Comparison of ENCODE assay signal across 11 cellular contexts in genomic region chr1:85629532-85629920, GRCh38. TPM values are rescaled to one million over a fixed set of nuclear protein-coding genes. Genes with fewer than 3 reads are reported as not detected.
DNase-seq lines count a peak whose midpoint lies in the region; TF ChIP-seq lines count a peak whose summit lies in the region.
"Had no signal": no experiment of that assay in that cellular context is flagged by ENCODE, and none has a peak within 500 bp of the region (broad histone marks: within the 10 kb centered on the region; RNA-seq: fewer than 3 reads in every experiment).

No MANE protein-coding gene starts in this region.

- H3K27me3 Mint-ChIP-seq in osteocyte (ENCODE audit: unreplicated experiment): no peaks in the 10 kb centered on the region
- H3K27me3 Mint-ChIP-seq: central memory CD8-positive, alpha-beta T cell had no signal

- peak overlapping the region; percentile 43 for H3K27ac ChIP-seq in C4-2B
- H3K27ac ChIP-seq in RWPE1: peak overlapping the region; percentile 81
- H3K27ac ChIP-seq in epithelial cell of prostate: peak overlapping the region; percentile 80
- H3K27ac ChIP-seq: testis had no signal

- peak overlapping the region; percentile 59 for H3K4me3 Mint-ChIP-seq in osteocyte (ENCODE audit: unreplicated experiment)
- H3K4me3 Mint-ChIP-seq: central memory CD8-positive, alpha-beta T cell had no signal

- H3K9me3 Mint-ChIP-seq in osteocyte (ENCODE audit: unreplicated experiment): peaks cover 1% of the 10 kb centered on the region

- peaks cover 1% of the 10 kb centered on the region for H3K36me3 Mint-ChIP-seq in osteocyte (ENCODE audit: unreplicated experiment)

- H3K4me1 Mint-ChIP-seq in osteocyte (ENCODE audit: unreplicated experiment): peaks cover 52% of the 10 kb centered on the region
- H3K4me1 Mint-ChIP-seq: central memory CD8-positive, alpha-beta T cell had no signal

- no peak for DNase-seq in RWPE1 (ENCODE audit: low spot score)
- DNase-seq in epithelial cell of prostate (ENCODE audit: low read depth, low spot score): no peak
- no peak for DNase-seq in osteocyte (ENCODE audit: extremely low spot score, unreplicated experiment)
- no peak for DNase-seq in UCSD-AML1 (lab: John Stamatoyannopoulos, UW; ENCODE audit: unreplicated experiment)
- DNase-seq in T-helper 1 cell: no peak
- DNase-seq in 8988T: no peak
- DNase-seq in NCI-H524 (lab: John Stamatoyannopoulos, UW): no peak
- DNase-seq: NCI-H187 treated with DMSO at 0.1 percent for 48 hours, testis had no signal

- CTCF ChIA-PET in RWPE1 (lab: Yijun Ruan, JAX): interaction anchor here (0.6 to 0.7 kb wide), 3 partner anchors 9 to 64 kb away, joined by 3 read pairs; no protein-coding TSS in a partner anchor

- TF ChIP-seq CTCF in C4-2B (conservative IDR thresholded peaks at IDR 0.05) (no peak), RWPE1 (conservative IDR thresholded peaks at IDR 0.05; ENCODE audit: low read depth) (no peak), osteocyte (IDR thresholded peaks at IDR 0.05) (no peak)

- peak overlapping the region; percentile 91 for H3K27ac Mint-ChIP-seq in osteocyte (ENCODE audit: unreplicated experiment)

- POLR2A ChIA-PET in RWPE1 (lab: Yijun Ruan, JAX; ENCODE audit: low non-redundant PET): no interaction called here

RNA-seq across cellular contexts. Expression of gene CCN1, which starts 49.0 kb away (rescaled TPM):
- total RNA-seq in osteocyte: 412 and 526 TPM in 2 replicates
